Comparison of ENCODE assay signal across 19 cellular contexts in the genomic region with DNA sequence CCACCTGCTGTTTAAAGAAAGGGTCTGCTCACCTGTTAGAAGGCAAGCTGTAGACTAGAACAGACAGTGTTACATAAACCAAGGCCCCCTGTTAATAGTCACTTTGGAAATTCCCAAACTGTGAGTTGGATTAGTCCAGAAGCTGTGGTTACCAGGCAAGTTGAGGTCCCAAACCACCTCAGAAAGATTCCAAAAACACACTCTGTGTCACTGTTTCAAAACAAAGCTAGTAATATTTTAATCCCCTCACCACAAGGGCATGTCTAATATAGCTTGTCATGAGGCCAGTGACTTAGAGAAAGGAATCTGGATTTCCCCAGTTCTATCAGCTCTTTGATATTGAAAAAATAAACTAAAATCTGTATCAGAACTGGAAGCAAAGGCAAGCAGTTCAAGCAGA.
DNase-seq lines count a peak whose midpoint lies in the region; ATAC-seq and TF ChIP-seq lines count a peak whose summit lies in the region.
"Had no signal": no experiment of that assay in that cellular context is flagged by ENCODE, and none has a peak within 500 bp of the region (broad histone marks: within the 10 kb centered on the region; RNA-seq: fewer than 3 reads in every experiment).

No MANE protein-coding gene starts in this region.

- no peak overlapping the region for H3K27ac ChIP-seq in IMR-90 (ENCODE audit: insufficient read depth, low read length)
- no peak overlapping the region for H3K27ac ChIP-seq in mesenchymal stem cell (ENCODE audit: low read length, poor library complexity, severe bottlenecking)
- no peak overlapping the region for H3K27ac ChIP-seq in left lung
- H3K27ac ChIP-seq: colonic mucosa, heart right ventricle, neural progenitor cell, right lobe of liver, SJCRH30 had no signal

- H4K91ac ChIP-seq in IMR-90 (ENCODE audit: insufficient read depth, low read depth, low read length) (no peak overlapping the region), mesenchymal stem cell (ENCODE audit: low read length) (no peak overlapping the region)

- H3K27me3 ChIP-seq in IMR-90 (ENCODE audit: control insufficient read depth, insufficient read depth, low read length) = no peaks in the 10 kb centered on the region
- no peaks in the 10 kb centered on the region for H3K27me3 ChIP-seq in mesenchymal stem cell (ENCODE audit: control insufficient read depth in 1 of 2, insufficient read depth in 1 of 2, low read length in 2 of 2)
- no peaks in the 10 kb centered on the region for H3K27me3 ChIP-seq in left lung
- H3K27me3 ChIP-seq: colonic mucosa, heart right ventricle, neural progenitor cell, right lobe of liver, SJCRH30 had no signal

- H2BK20ac ChIP-seq in IMR-90 (ENCODE audit: low read depth, low read length) = no peak overlapping the region

- H4K20me1 ChIP-seq in IMR-90 (ENCODE audit: insufficient read depth, low read length) = no peaks in the 10 kb centered on the region

- intact Hi-C loops in IMR-90 (cut with micrococcal nuclease) = no loop called here
- intact Hi-C loops in left lung (cut with DNase I) = no loop called here

- CTCF ChIA-PET in IMR-90 (lab: Yijun Ruan, JAX) = interaction anchor here (0.5 to 0.8 kb wide), 2 partner anchors 11 to 37 kb away, joined by 3 to 5 read pairs; no protein-coding TSS in a partner anchor

- no peak overlapping the region for H2BK12ac ChIP-seq in mesenchymal stem cell (ENCODE audit: low read length in 2 of 2)

- H3K9ac ChIP-seq in IMR-90 (ENCODE audit: low read depth, low read length) (no peak overlapping the region), mesenchymal stem cell (ENCODE audit: low read length) (peak overlapping the region; percentile 83)
- H3K9ac ChIP-seq: neural progenitor cell had no signal

- POLR2A ChIA-PET in IMR-90 (lab: Charles Lee; ENCODE audit: unreplicated experiment) = no interaction called here

- H3K4me1 ChIP-seq in IMR-90 (ENCODE audit: control insufficient read depth, insufficient read depth, low read length) (no peaks in the 10 kb centered on the region), mesenchymal stem cell (ENCODE audit: control insufficient read depth, insufficient read depth, low read depth, low read length) (peaks cover 1% of the 10 kb centered on the region), left lung (no peaks in the 10 kb centered on the region)
- H3K4me1 ChIP-seq: colonic mucosa, heart right ventricle, neural progenitor cell, right lobe of liver, SJCRH30 had no signal

- no peak overlapping the region for H2AK9ac ChIP-seq in IMR-90 (replicated peaks; ENCODE audit: low read depth, low read length, poor library complexity)

- H3K9me1 ChIP-seq in IMR-90 (ENCODE audit: insufficient read depth, low read length) = no peaks in the 10 kb centered on the region

- H4K8ac ChIP-seq in IMR-90 (ENCODE audit: low read depth in 2 of 2, low read length in 2 of 2) (no peak overlapping the region), mesenchymal stem cell (ENCODE audit: low read length) (no peak overlapping the region)

- H3K14ac ChIP-seq in IMR-90 (replicated peaks; ENCODE audit: low read depth, low read length) = no peak overlapping the region
- no peak overlapping the region for H3K14ac ChIP-seq in mesenchymal stem cell (ENCODE audit: low read length in 2 of 2)

- TF ChIP-seq RAD21 in IMR-90 (IDR thresholded peaks at IDR 0.05; ENCODE audit: low read length) = no peak

- H3K4me2 ChIP-seq in IMR-90 (ENCODE audit: low read depth, low read length) (no peak overlapping the region), mesenchymal stem cell (ENCODE audit: low read length, poor library complexity, severe bottlenecking) (no peak overlapping the region)
- H3K4me2 ChIP-seq: neural progenitor cell had no signal

- no peak overlapping the region for H4K5ac ChIP-seq in IMR-90 (ENCODE audit: low read depth, low read length)

- H3K79me1 ChIP-seq in IMR-90 (ENCODE audit: low read depth in 1 of 2, low read length in 2 of 2) (no peaks in the 10 kb centered on the region), mesenchymal stem cell (replicated peaks; ENCODE audit: low read length, poor library complexity, severe bottlenecking) (no peaks in the 10 kb centered on the region)

- H3K9me3 ChIP-seq in IMR-90 (ENCODE audit: control insufficient read depth, insufficient read depth, low read length) (no peaks in the 10 kb centered on the region), mesenchymal stem cell (ENCODE audit: control insufficient read depth, low read length) (no peaks in the 10 kb centered on the region), left lung (no peaks in the 10 kb centered on the region)
- H3K9me3 ChIP-seq: colonic mucosa, heart right ventricle, right lobe of liver, SJCRH30 had no signal

- no peak overlapping the region for H3K56ac ChIP-seq in IMR-90 (ENCODE audit: extremely low read depth, insufficient read depth, low read length)

- TF ChIP-seq CTCF in AG09309 (IDR thresholded peaks at IDR 0.05; ENCODE audit: control insufficient read depth, insufficient read depth, low read depth, low read length, missing control alignments) (no peak), IMR-90 (conservative IDR thresholded peaks at IDR 0.05; ENCODE audit: low read depth, low read length) (no peak), choroid plexus epithelial cell (conservative IDR thresholded peaks at IDR 0.05; ENCODE audit: low read depth, low read length) (no peak), left lung (IDR thresholded peaks at IDR 0.05) (no peak)

- H2BK5ac ChIP-seq in IMR-90 (ENCODE audit: low read depth, low read length, poor library complexity, severe bottlenecking) = no peak overlapping the region
- no peak overlapping the region for H2BK5ac ChIP-seq in mesenchymal stem cell (ENCODE audit: low read depth, low read length, poor library complexity, severe bottlenecking)

- no peak overlapping the region for H3K18ac ChIP-seq in IMR-90 (ENCODE audit: low read depth, low read length)
- no peak overlapping the region for H3K18ac ChIP-seq in mesenchymal stem cell (ENCODE audit: low read depth in 1 of 2, low read length in 2 of 2)

- no TSS peak for BruUV-seq in IMR-90 (replicated peaks; lab: Mats Ljungman, UMichigan)

- no peak overlapping the region for H3K4me3 ChIP-seq in AG09309 (ENCODE audit: control insufficient read depth, low read depth, low read length)
- H3K4me3 ChIP-seq in IMR-90 (ENCODE audit: insufficient read depth, low read depth, low read length) = no peak overlapping the region
- H3K4me3 ChIP-seq in choroid plexus epithelial cell (ENCODE audit: low read depth, low read length) = no peak overlapping the region
- no peak overlapping the region for H3K4me3 ChIP-seq in mesenchymal stem cell (ENCODE audit: insufficient read depth in 1 of 2, low read depth in 1 of 2, low read length in 2 of 2)
- no peak overlapping the region for H3K4me3 ChIP-seq in left lung
- H3K4me3 ChIP-seq: colonic mucosa, heart right ventricle, neural progenitor cell, right lobe of liver, SJCRH30 had no signal

- no peaks in the 10 kb centered on the region for H3K36me3 ChIP-seq in IMR-90 (ENCODE audit: control insufficient read depth, insufficient read depth, low read length)
- H3K36me3 ChIP-seq in mesenchymal stem cell (ENCODE audit: control insufficient read depth in 1 of 2, insufficient read depth in 2 of 2, low read depth in 1 of 2, low read length in 2 of 2) = no peaks in the 10 kb centered on the region
- H3K36me3 ChIP-seq in left lung = no peaks in the 10 kb centered on the region
- H3K36me3 ChIP-seq: colonic mucosa, heart right ventricle, neural progenitor cell, right lobe of liver, SJCRH30 had no signal

- peak; percentile 17 for DNase-seq in AG09309 (ENCODE audit: low read depth)
- peak; percentile 16 for DNase-seq in IMR-90
- peak; percentile 42 for DNase-seq in choroid plexus epithelial cell (ENCODE audit: low read depth)
- DNase-seq in mesenchymal stem cell = peak; percentile 26
- DNase-seq in effector CD8-positive, alpha-beta T cell (lab: John Stamatoyannopoulos, UW) = no peak
- DNase-seq in left lung = no peak
- DNase-seq in stimulated activated CD4-positive, alpha-beta T cell treated with anti-CD3 and anti-CD28 coated beads, Interleukin-4, amount 100 ng/mL, for 4 hours = no peak
- DNase-seq: activated CD8-positive, alpha-beta memory T cell treated with anti-CD3 and anti-CD28 coated beads, Interleukin-2, amount 10 ng/mL, durations not matched to agents 7 days and 5 days; activated effector memory CD4-positive, alpha-beta T cell treated with Interleukin-2 at 50 U/mL for 16 hours; colonic mucosa; COR-L47; heart right ventricle; NCI-H2081 treated with DMSO at 0.1 percent for 48 hours; NCI-H510A treated with DMSO at 0.1 percent for 48 hours; right lobe of liver; T-helper 9 cell had no signal

- H3K4ac ChIP-seq in IMR-90 (ENCODE audit: low read depth, low read length) (no peak overlapping the region), mesenchymal stem cell (ENCODE audit: low read depth in 1 of 2, low read length in 2 of 2) (no peak overlapping the region)

- no peak overlapping the region for H2AK5ac ChIP-seq in IMR-90 (ENCODE audit: low read depth, low read length)
- H2AK5ac ChIP-seq in mesenchymal stem cell (ENCODE audit: low read length, severe bottlenecking) = no peak overlapping the region

- H2BK15ac ChIP-seq in IMR-90 (ENCODE audit: low read depth, low read length) (no peak overlapping the region), mesenchymal stem cell (ENCODE audit: low read depth, poor library complexity, severe bottlenecking) (no peak overlapping the region)

- ATAC-seq in IMR-90 (ENCODE audit: low read depth) (no peak), left lung (no peak), GM21423 (IDR thresholded peaks at IDR 0.05; ENCODE audit: unreplicated experiment) (no peak)
- ATAC-seq: activated CD8-positive, alpha-beta memory T cell treated with anti-CD3 and anti-CD28 coated beads, Interleukin-2, amount 10 ng/mL, durations not matched to agents 7 days and 5 days; heart right ventricle had no signal

- TF ChIP-seq POLR2A in IMR-90 (IDR thresholded peaks at IDR 0.05; ENCODE audit: low read depth, low read length) = no peak

- H2AFZ ChIP-seq in IMR-90 (replicated peaks; ENCODE audit: low read length, poor library complexity) (no peak overlapping the region), mesenchymal stem cell (ENCODE audit: low read depth, low read length) (no peak overlapping the region)
- H2AFZ ChIP-seq: neural progenitor cell had no signal

- no peak overlapping the region for H3K23ac ChIP-seq in IMR-90 (ENCODE audit: low read depth, low read length)
- H3K23ac ChIP-seq in mesenchymal stem cell (ENCODE audit: low read length in 2 of 2) = no peak overlapping the region

- H2BK120ac ChIP-seq in IMR-90 (ENCODE audit: low read depth, low read length) = no peak overlapping the region
- no peak overlapping the region for H2BK120ac ChIP-seq in mesenchymal stem cell (ENCODE audit: low read depth, low read length)

- dilution Hi-C loops in IMR-90 (cut with HindIII; ENCODE audit: low sequenced_read_pairs, unreplicated experiment) = no loop called here

- in situ Hi-C loops in IMR-90 (cut with MboI; ENCODE audit: low sequenced_read_pairs) = no loop called here

TF ChIP-seq in IMR-90, 13 proteins besides CTCF, POLR2A, EP300 and RAD21 (continues in another document):
- TF ChIP-seq MXI1 (IDR thresholded peaks at IDR 0.05; ENCODE audit: borderline replicate concordance, low read depth, low read length) (no peak), RFX5 (IDR thresholded peaks at IDR 0.05; ENCODE audit: low read depth, low read length) (no peak)

Comparison
In these comparisons a context has a peak if more than half of its experiments do, and no peak if none do; other contexts are left out.
1. DNase-seq: peak in AG09309 (single experiment), IMR-90 (single experiment), choroid plexus epithelial cell (single experiment) and mesenchymal stem cell (single experiment); none in effector CD8-positive, alpha-beta T cell (single experiment), left lung (0 of 2) and stimulated activated CD4-positive, alpha-beta T cell treated with anti-CD3 and anti-CD28 coated beads, Interleukin-4, amount 100 ng/mL, for 4 hours (0 of 2).